Comparison of ENCODE assay signal across 7 cellular contexts in the genomic region with DNA sequence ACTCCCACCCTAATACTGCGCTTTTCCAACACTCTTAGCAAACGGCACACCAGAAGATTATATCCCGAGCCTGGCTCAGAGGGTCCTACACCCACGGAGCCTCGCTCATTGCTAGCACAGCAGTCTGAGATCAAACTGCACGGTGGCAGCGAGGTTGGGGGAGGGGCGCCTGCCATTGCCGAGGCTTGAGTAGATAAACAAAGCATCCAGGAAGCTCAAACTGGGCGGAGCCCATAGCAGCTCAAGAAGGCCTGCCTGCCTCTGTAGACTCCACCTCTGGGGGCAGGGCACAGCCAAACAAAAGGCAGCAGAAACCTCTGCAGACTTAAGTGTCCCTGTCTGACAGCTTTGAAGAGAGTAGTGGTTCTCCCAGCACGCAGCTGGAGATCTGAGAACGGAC. TPM values are rescaled to one million over a fixed set of nuclear protein-coding genes. Genes with fewer than 3 reads are reported as not detected.
"Had no signal": no experiment of that assay in that cellular context is flagged by ENCODE, and none has a peak within 500 bp of the region (broad histone marks: within the 10 kb centered on the region; RNA-seq: fewer than 3 reads in every experiment).

No MANE protein-coding gene starts in this region.

RNA-seq across cellular contexts. Expression of a gene that starts 57.3 kb away (rescaled TPM):
- total RNA-seq: activated CD8-positive, alpha-beta T cell treated with anti-CD3 and anti-CD28 coated beads, Interleukin-2, amount 10 ng/mL, durations not matched to agents 7 days and 5 days; activated naive CD8-positive, alpha-beta T cell treated with anti-CD3 and anti-CD28 coated beads, Interleukin-2, amount 10 ng/mL, durations not matched to agents 7 days and 5 days; adrenal gland; cardiac septum; dermis blood vessel endothelial cell; T-helper 1 cell treated with Interleukin-12 subunit alpha and Interleukin-12 subunit beta and Interleukin-4 antibody, amounts not matched to agents 30 ng/mL and 1 ng/mL, for 36 hours had no signal
- polyA plus RNA-seq: SK-N-SH had no signal
